12 cellular contexts compared by ENCODE assay signal in genomic region chr5:91170266-91170665, GRCh38.
DNase-seq lines count a peak whose midpoint lies in the region; ATAC-seq, FAIRE-seq and TF ChIP-seq lines count a peak whose summit lies in the region.
"Had no signal": no experiment of that assay in that cellular context is flagged by ENCODE, and none has a peak within 500 bp of the region (broad histone marks: within the 10 kb centered on the region; RNA-seq: fewer than 3 reads in every experiment).

No MANE protein-coding gene starts in this region.

- H3K36me3 Mint-ChIP-seq in glutamatergic neuron (ENCODE audit: unreplicated experiment) = no peaks in the 10 kb centered on the region

- no peak for TF ChIP-seq CTCF in astrocyte of the cerebellum (IDR thresholded peaks at IDR 0.05; ENCODE audit: low read depth, low read length, missing control alignments)
- no peak for TF ChIP-seq CTCF in mucosa of descending colon (IDR thresholded peaks at IDR 0.05)
- TF ChIP-seq CTCF in glutamatergic neuron (IDR thresholded peaks at IDR 0.05; ENCODE audit: partially characterized antibody, unreplicated experiment) = no peak

- H3K9me3 ChIP-seq in mucosa of descending colon = no peaks in the 10 kb centered on the region
- H3K9me3 ChIP-seq: body of pancreas, HAP-1, uterus had no signal

- H3K27ac Mint-ChIP-seq in glutamatergic neuron (ENCODE audit: unreplicated experiment) = no peak overlapping the region
- H3K27ac Mint-ChIP-seq: activated B cell treated with CpG ODN at 0.5 μM for 24 hours had no signal

- no peaks in the 10 kb centered on the region for H3K9me3 Mint-ChIP-seq in glutamatergic neuron (ENCODE audit: unreplicated experiment)
- H3K9me3 Mint-ChIP-seq: activated B cell treated with CpG ODN at 0.5 μM for 24 hours had no signal

- FAIRE-seq in GM12891 (lab: Jason Lieb, UNC) = peak; percentile 55

- ATAC-seq in mucosa of descending colon (peak; percentile 20), GM18867 (IDR thresholded peaks at IDR 0.05; ENCODE audit: unreplicated experiment) (no peak)
- ATAC-seq: body of pancreas had no signal

- H3K4me1 Mint-ChIP-seq in glutamatergic neuron (ENCODE audit: low read depth, unreplicated experiment) = peaks cover 7% of the 10 kb centered on the region
- H3K4me1 Mint-ChIP-seq: activated B cell treated with CpG ODN at 0.5 μM for 24 hours had no signal

- DNase-seq in GM12891 (ENCODE audit: insufficient read length, low spot score) (no peak), LHCN-M2 (ENCODE audit: low read depth) (peak; percentile 62), astrocyte of the cerebellum (ENCODE audit: low read depth) (peak; percentile 53), mucosa of descending colon (no peak), COLO668 (lab: John Stamatoyannopoulos, UW; ENCODE audit: unreplicated experiment) (no peak), glutamatergic neuron (no peak)
- DNase-seq: activated B cell treated with CpG ODN at 0.5 μM for 24 hours, body of pancreas, NCI-H1694 treated with DMSO at 0.1 percent for 48 hours, uterus had no signal

- intact Hi-C loops in mucosa of descending colon (cut with DNase I, micrococcal nuclease) = no loop called here

- H3K4me3 ChIP-seq in astrocyte of the cerebellum (ENCODE audit: low read depth, low read length) = no peak overlapping the region
- no peak overlapping the region for H3K4me3 ChIP-seq in mucosa of descending colon
- H3K4me3 ChIP-seq: body of pancreas, HAP-1, uterus had no signal

- no peak for TF ChIP-seq POLR2A in GM12891 (IDR thresholded peaks at IDR 0.05; ENCODE audit: low read depth, low read length)

- no peaks in the 10 kb centered on the region for H3K36me3 ChIP-seq in mucosa of descending colon (ENCODE audit: low read depth)
- H3K36me3 ChIP-seq: HAP-1, uterus had no signal

- no peaks in the 10 kb centered on the region for H3K4me1 ChIP-seq in mucosa of descending colon (ENCODE audit: low read depth)
- H3K4me1 ChIP-seq: body of pancreas, uterus had no signal

- in situ Hi-C loops in astrocyte of the cerebellum (cut with HindIII; ENCODE audit: low sequenced_read_pairs) = no loop called here

- H3K4me3 Mint-ChIP-seq in glutamatergic neuron (ENCODE audit: unreplicated experiment) = no peak overlapping the region
- H3K4me3 Mint-ChIP-seq: activated B cell treated with CpG ODN at 0.5 μM for 24 hours had no signal

- no peaks in the 10 kb centered on the region for H3K27me3 Mint-ChIP-seq in glutamatergic neuron (ENCODE audit: unreplicated experiment)

TF ChIP-seq in GM12891, 5 proteins besides CTCF, POLR2A, EP300 and RAD21:
- TF ChIP-seq PAX5 (IDR thresholded peaks at IDR 0.05; ENCODE audit: insufficient read depth, low read length, severe bottlenecking) (no peak), POLR2AphosphoS5 (IDR thresholded peaks at IDR 0.05; ENCODE audit: low read depth, low read length) (no peak), SPI1 (IDR thresholded peaks at IDR 0.05; ENCODE audit: low read depth, low read length) (no peak)
TF ChIP-seq in GM12891: peak in this region for 0.

Comparison
In these comparisons a context has a peak if more than half of its experiments do, and no peak if none do; other contexts are left out.
1. DNase-seq: peak in LHCN-M2 (single experiment) and astrocyte of the cerebellum (single experiment); none in GM12891 (single experiment), mucosa of descending colon (0 of 3), COLO668 (single experiment) and glutamatergic neuron (single experiment).